ENCODE assay signal across 15 cellular contexts in genomic region chr13:27918041-27918917, GRCh38. TPM values are rescaled to one million over a fixed set of nuclear protein-coding genes. Genes with fewer than 3 reads are reported as not detected.
A peak's percentile ranks its signal among the peaks of the same experiment; 100 is the strongest.
DNase-seq lines count a peak whose midpoint lies in the region; ATAC-seq lines count a peak whose summit lies in the region.
"Had no signal": no experiment of that assay in that cellular context is flagged by ENCODE, and none has a peak within 500 bp of the region (broad histone marks: within the 10 kb centered on the region; RNA-seq: fewer than 3 reads in every experiment).

No MANE protein-coding gene starts in this region.

- no peak overlapping the region for H3K4me2 ChIP-seq in mesendoderm (ENCODE audit: low read length)
- H3K4me2 ChIP-seq: PC-9 had no signal

- H2BK15ac ChIP-seq in mesendoderm (replicated peaks; ENCODE audit: low read depth) = no peak overlapping the region

- H3K9ac ChIP-seq in mesendoderm (ENCODE audit: low read length) = no peak overlapping the region
- H3K9ac ChIP-seq: parathyroid adenoma had no signal

- H3K4me1 ChIP-seq in mesendoderm (ENCODE audit: control insufficient read depth, low read depth, low read length) = peaks cover 2% of the 10 kb centered on the region
- H3K4me1 ChIP-seq: parathyroid adenoma had no signal

- peak overlapping the region; percentile 36 for H3K27ac Mint-ChIP-seq in activated naive CD4-positive, alpha-beta T cell treated with anti-CD3 and anti-CD28 coated beads for 36 hours
- H3K27ac Mint-ChIP-seq in activated naive CD8-positive, alpha-beta T cell treated with anti-CD3 and anti-CD28 coated beads for 36 hours = no peak overlapping the region
- H3K27ac Mint-ChIP-seq in stimulated activated naive B cell treated with anti-CD40 and anti-IgM and Interleukin-4, amounts not matched to agents 10 μg/mL and 1 μg/mL and 100 μg/mL, for 72 hours = peak overlapping the region; percentile 86
- H3K27ac Mint-ChIP-seq: stimulated activated memory B cell treated with anti-CD40 and anti-IgM and Interleukin-4, amounts not matched to agents 10 μg/mL and 1 μg/mL and 100 μg/mL, for 72 hours had no signal

- no peak overlapping the region for H3K56ac ChIP-seq in mesendoderm (ENCODE audit: low read length)

- H3K4me3 Mint-ChIP-seq in activated naive CD4-positive, alpha-beta T cell treated with anti-CD3 and anti-CD28 coated beads for 36 hours = no peak overlapping the region
- H3K4me3 Mint-ChIP-seq in activated naive CD8-positive, alpha-beta T cell treated with anti-CD3 and anti-CD28 coated beads for 36 hours = peak overlapping the region; percentile 20
- H3K4me3 Mint-ChIP-seq in stimulated activated naive B cell treated with anti-CD40 and anti-IgM and Interleukin-4, amounts not matched to agents 10 μg/mL and 1 μg/mL and 100 μg/mL, for 72 hours = peak overlapping the region; percentile 53 to 69
- H3K4me3 Mint-ChIP-seq: stimulated activated memory B cell treated with anti-CD40 and anti-IgM and Interleukin-4, amounts not matched to agents 10 μg/mL and 1 μg/mL and 100 μg/mL, for 72 hours had no signal

- no peak overlapping the region for H2AK5ac ChIP-seq in mesendoderm (ENCODE audit: low read length)

- H3K4me3 ChIP-seq in mesendoderm (ENCODE audit: low read length) = no peak overlapping the region
- H3K4me3 ChIP-seq: PC-9 had no signal

- no peak overlapping the region for H4K5ac ChIP-seq in mesendoderm (ENCODE audit: low read length)

- peaks cover 66% of the 10 kb centered on the region for H3K27me3 Mint-ChIP-seq in activated naive CD4-positive, alpha-beta T cell treated with anti-CD3 and anti-CD28 coated beads for 36 hours (ENCODE audit: low read depth)
- peaks cover 94% of the 10 kb centered on the region for H3K27me3 Mint-ChIP-seq in activated naive CD8-positive, alpha-beta T cell treated with anti-CD3 and anti-CD28 coated beads for 36 hours
- H3K27me3 Mint-ChIP-seq in stimulated activated naive B cell treated with anti-CD40 and anti-IgM and Interleukin-4, amounts not matched to agents 10 μg/mL and 1 μg/mL and 100 μg/mL, for 72 hours = peaks cover 63 to 83% of the 10 kb centered on the region in 2 donors

- peaks cover 36% of the 10 kb centered on the region for H3K4me1 Mint-ChIP-seq in activated naive CD4-positive, alpha-beta T cell treated with anti-CD3 and anti-CD28 coated beads for 36 hours (ENCODE audit: low read depth)
- H3K4me1 Mint-ChIP-seq in activated naive CD8-positive, alpha-beta T cell treated with anti-CD3 and anti-CD28 coated beads for 36 hours = peaks cover 35% of the 10 kb centered on the region
- peaks cover 23 to 46% of the 10 kb centered on the region in 2 donors for H3K4me1 Mint-ChIP-seq in stimulated activated naive B cell treated with anti-CD40 and anti-IgM and Interleukin-4, amounts not matched to agents 10 μg/mL and 1 μg/mL and 100 μg/mL, for 72 hours

- no peaks in the 10 kb centered on the region for H3K79me1 ChIP-seq in mesendoderm (ENCODE audit: low read length)

- peak overlapping the region; percentile 24 for H3K23ac ChIP-seq in mesendoderm (ENCODE audit: low read length)

- no peak overlapping the region for H3K4ac ChIP-seq in mesendoderm (ENCODE audit: low read depth, low read length)

- no peak overlapping the region for H3K18ac ChIP-seq in mesendoderm (ENCODE audit: low read length)

- H2BK120ac ChIP-seq in mesendoderm (ENCODE audit: low read depth, low read length) = no peak overlapping the region

- CTCF ChIA-PET in activated naive CD4-positive, alpha-beta T cell treated with anti-CD3 and anti-CD28 coated beads for 36 hours (lab: Charles Lee) = interaction anchor here (0.9 to 1.0 kb wide), 2 partner anchors 49 to 92 kb away, joined by 3 read pairs; no protein-coding TSS in a partner anchor

- H3K36me3 ChIP-seq in mesendoderm (ENCODE audit: control insufficient read depth, insufficient read depth, low read length) = no peaks in the 10 kb centered on the region

- intact Hi-C loops in activated naive CD4-positive, alpha-beta T cell treated with anti-CD3 and anti-CD28 coated beads for 36 hours (cut with micrococcal nuclease) = loop anchor here (2.0 kb wide), 1 partner anchor 37 kb away; no protein-coding TSS in a partner anchor

- WGBS in mesendoderm (ENCODE audit: extremely low coverage, insufficient coverage, low lambda C conversion rate) = no CpG with 5 or more reads among the region's 46 CpGs

- no peak overlapping the region for H2BK5ac ChIP-seq in mesendoderm (ENCODE audit: low read length)

- no peaks in the 10 kb centered on the region for H3K9me3 Mint-ChIP-seq in activated naive CD4-positive, alpha-beta T cell treated with anti-CD3 and anti-CD28 coated beads for 36 hours
- H3K9me3 Mint-ChIP-seq in activated naive CD8-positive, alpha-beta T cell treated with anti-CD3 and anti-CD28 coated beads for 36 hours = no peaks in the 10 kb centered on the region
- peaks cover 0 to 5% of the 10 kb centered on the region in 2 donors for H3K9me3 Mint-ChIP-seq in stimulated activated naive B cell treated with anti-CD40 and anti-IgM and Interleukin-4, amounts not matched to agents 10 μg/mL and 1 μg/mL and 100 μg/mL, for 72 hours
- H3K9me3 Mint-ChIP-seq: stimulated activated memory B cell treated with anti-CD40 and anti-IgM and Interleukin-4, amounts not matched to agents 10 μg/mL and 1 μg/mL and 100 μg/mL, for 72 hours had no signal

- H3K27me3 ChIP-seq in mesendoderm (ENCODE audit: insufficient read depth, low read length, poor library complexity) = peaks cover 76% of the 10 kb centered on the region

- ATAC-seq in stimulated activated naive B cell treated with anti-CD40 and anti-IgM and Interleukin-4, amounts not matched to agents 10 μg/mL and 1 μg/mL and 100 μg/mL, for 72 hours (replicated peaks) = no peak
- ATAC-seq in HG03439 (IDR thresholded peaks at IDR 0.05; ENCODE audit: unreplicated experiment) = no peak
- ATAC-seq in GM18498 (IDR thresholded peaks at IDR 0.05; ENCODE audit: unreplicated experiment) = no peak
- ATAC-seq: left ventricle myocardium superior; stimulated activated memory B cell treated with anti-CD40 and anti-IgM and Interleukin-4, amounts not matched to agents 10 μg/mL and 1 μg/mL and 100 μg/mL, for 72 hours had no signal

- H3K36me3 Mint-ChIP-seq in activated naive CD4-positive, alpha-beta T cell treated with anti-CD3 and anti-CD28 coated beads for 36 hours (ENCODE audit: low read depth) = no peaks in the 10 kb centered on the region
- H3K36me3 Mint-ChIP-seq in activated naive CD8-positive, alpha-beta T cell treated with anti-CD3 and anti-CD28 coated beads for 36 hours = no peaks in the 10 kb centered on the region
- H3K36me3 Mint-ChIP-seq in stimulated activated naive B cell treated with anti-CD40 and anti-IgM and Interleukin-4, amounts not matched to agents 10 μg/mL and 1 μg/mL and 100 μg/mL, for 72 hours = peaks cover 2 to 7% of the 10 kb centered on the region in 2 donors
- H3K36me3 Mint-ChIP-seq: stimulated activated memory B cell treated with anti-CD40 and anti-IgM and Interleukin-4, amounts not matched to agents 10 μg/mL and 1 μg/mL and 100 μg/mL, for 72 hours had no signal

- DNase-seq in activated naive CD4-positive, alpha-beta T cell treated with anti-CD3 and anti-CD28 coated beads for 36 hours = no peak
- DNase-seq in activated naive CD4-positive, alpha-beta T cell treated with Interleukin-2 at 50 U/mL for 16 hours = no peak
- no peak for DNase-seq in activated naive CD8-positive, alpha-beta T cell treated with anti-CD3 and anti-CD28 coated beads for 36 hours
- DNase-seq in mesendoderm (no peak), DMS 273 (lab: John Stamatoyannopoulos, UW; ENCODE audit: unreplicated experiment) (no peak)
- no peak for DNase-seq in stimulated activated naive B cell treated with anti-CD40 and anti-IgM and Interleukin-4, amounts not matched to agents 10 μg/mL and 1 μg/mL and 100 μg/mL, for 72 hours
- DNase-seq: activated CD8-positive, alpha-beta memory T cell treated with anti-CD3 and anti-CD28 coated beads, Interleukin-2, amount 50 U/mL, for 48 hours; IMR-90; left ventricle myocardium superior; NCI-H1105 treated with DMSO at 0.1 percent for 48 hours; PC-9 had no signal

- no peaks in the 10 kb centered on the region for H3K79me2 ChIP-seq in mesendoderm (ENCODE audit: control insufficient read depth, insufficient read depth, low read length)
- H3K79me2 ChIP-seq: parathyroid adenoma had no signal

- no peak overlapping the region for H4K8ac ChIP-seq in mesendoderm (ENCODE audit: low read depth, low read length)

- H3K27ac ChIP-seq in mesendoderm (ENCODE audit: low read depth, low read length) = no peak overlapping the region
- H3K27ac ChIP-seq: parathyroid adenoma, PC-9 had no signal

RNA-seq across cellular contexts. Expression of gene PDX1, which starts 1.5 kb away (rescaled TPM):
- total RNA-seq in activated naive CD4-positive, alpha-beta T cell treated with anti-CD3 and anti-CD28 coated beads for 36 hours = not detected
- not detected for total RNA-seq in activated naive CD8-positive, alpha-beta T cell treated with anti-CD3 and anti-CD28 coated beads for 36 hours
- not detected for polyA plus RNA-seq in mesendoderm (2013, experiment 1 of 2)
- not detected for polyA plus RNA-seq in mesendoderm (2013, experiment 2 of 2)
- total RNA-seq: IMR-90, left ventricle myocardium superior, PC-9 had no signal
- polyA plus RNA-seq: IMR-90 had no signal

RNA-seq across cellular contexts. Expression of gene CDX2, which starts 50.8 kb away (rescaled TPM):
- total RNA-seq in activated naive CD4-positive, alpha-beta T cell treated with anti-CD3 and anti-CD28 coated beads for 36 hours = not detected
- not detected for total RNA-seq in activated naive CD8-positive, alpha-beta T cell treated with anti-CD3 and anti-CD28 coated beads for 36 hours
- 1.7 TPM for polyA plus RNA-seq in mesendoderm (2013, experiment 1 of 2)
- polyA plus RNA-seq in mesendoderm (2013, experiment 2 of 2) = 1.8 TPM
- total RNA-seq: IMR-90, left ventricle myocardium superior, PC-9 had no signal
- polyA plus RNA-seq: IMR-90 had no signal
